Comparison of ENCODE assay signal across 8 cellular contexts in the genomic region with DNA sequence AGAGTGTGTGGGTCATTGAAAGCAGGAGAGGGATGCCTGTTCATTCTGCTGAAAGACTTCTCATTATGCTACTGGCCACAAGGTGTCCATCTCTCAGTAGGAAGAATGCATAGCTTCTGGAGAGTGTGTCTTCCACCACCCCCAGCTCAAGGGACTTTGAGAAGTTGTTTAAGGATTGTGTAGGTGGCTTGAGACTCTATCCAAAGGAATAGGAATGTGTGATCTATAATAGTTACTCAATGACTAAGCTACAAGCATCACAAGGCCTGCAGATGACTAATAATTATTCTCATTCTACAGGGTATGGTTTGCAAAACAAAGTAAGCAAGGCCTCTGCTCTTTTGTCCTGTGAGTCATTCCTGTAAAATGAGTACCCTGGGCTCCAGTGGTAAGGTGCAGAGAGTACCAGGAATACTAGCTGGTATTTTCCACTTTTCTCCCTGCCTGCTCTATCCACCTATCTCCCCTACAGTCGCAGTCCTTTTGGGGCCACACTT.
A peak's percentile ranks its signal among the peaks of the same experiment; 100 is the strongest.
DNase-seq lines count a peak whose midpoint lies in the region; ATAC-seq lines count a peak whose summit lies in the region.

No MANE protein-coding gene starts in this region.

- ATAC-seq in HG02763 (IDR thresholded peaks at IDR 0.05; ENCODE audit: unreplicated experiment) = no peak

- peak; percentile 60 for DNase-seq in COLO829 (ENCODE audit: low spot score)
- peak; percentile 84 for DNase-seq in LoVo (ENCODE audit: low spot score)
- peak in 2 of 61 donors; percentile 11 to 12 for DNase-seq in caudate nucleus (lab: John Stamatoyannopoulos, UW)
- peak; percentile 82 for DNase-seq in myocyte (ENCODE audit: low read depth)
- no peak for DNase-seq in cerebellar nuclear complex (lab: John Stamatoyannopoulos, UW)
- no peak for DNase-seq in iPS-NIHi11 (ENCODE audit: low spot score)
- no peak for DNase-seq in HUDEP-2 (lab: John Stamatoyannopoulos, UW; ENCODE audit: unreplicated experiment in 76 of 76)

- peak overlapping the region; percentile 18 for H3K27ac ChIP-seq in caudate nucleus (ENCODE audit: low read depth, low read length)

Comparison
In these comparisons a context has a peak if more than half of its experiments do, and no peak if none do; other contexts are left out.
1. DNase-seq: peak in COLO829 (single experiment), LoVo (single experiment) and myocyte (single experiment); none in cerebellar nuclear complex (0 of 2), iPS-NIHi11 (single experiment) and HUDEP-2 (0 of 76).